Comparison of ENCODE assay signal across 9 cellular contexts in the genomic region with DNA sequence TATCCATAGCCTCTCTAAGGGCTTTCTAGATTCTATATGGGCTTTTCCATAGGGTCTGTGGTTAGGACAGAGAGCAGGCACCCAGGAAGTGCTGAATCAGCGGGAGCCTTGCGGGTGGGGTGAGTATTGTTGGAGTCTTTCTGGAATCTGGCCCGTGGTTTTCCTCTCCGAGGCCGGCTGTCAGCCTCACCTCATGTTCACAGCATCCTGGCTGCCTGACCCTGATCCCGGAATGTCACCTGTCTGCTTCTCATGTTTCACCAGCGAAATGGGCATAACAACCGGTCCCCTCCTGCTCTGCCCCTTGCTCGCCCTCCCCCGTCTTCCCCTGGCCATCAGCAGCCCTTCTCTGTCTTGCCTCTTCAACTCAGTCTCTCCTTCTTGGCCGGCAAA. TPM values are rescaled to one million over a fixed set of nuclear protein-coding genes. Genes with fewer than 3 reads are reported as not detected.
DNase-seq lines count a peak whose midpoint lies in the region; ATAC-seq and TF ChIP-seq lines count a peak whose summit lies in the region.
"Had no signal": no experiment of that assay in that cellular context is flagged by ENCODE, and none has a peak within 500 bp of the region (broad histone marks: within the 10 kb centered on the region; RNA-seq: fewer than 3 reads in every experiment).

No MANE protein-coding gene starts in this region.

- no peaks in the 10 kb centered on the region for H3K36me3 Mint-ChIP-seq in endodermal cell (ENCODE audit: low read depth)

- no peak overlapping the region for H3K27ac Mint-ChIP-seq in endodermal cell

- no peak for TF ChIP-seq CTCF in endodermal cell (conservative IDR thresholded peaks at IDR 0.05)
- no peak for TF ChIP-seq CTCF in neutrophil (IDR thresholded peaks at IDR 0.05)

- no peaks in the 10 kb centered on the region for H3K27me3 ChIP-seq in endodermal cell (ENCODE audit: control insufficient read depth, insufficient read depth, low read length, poor library complexity, severe bottlenecking)
- no peaks in the 10 kb centered on the region for H3K27me3 ChIP-seq in neutrophil

- H3K27me3 Mint-ChIP-seq in endodermal cell (ENCODE audit: insufficient read depth): no peaks in the 10 kb centered on the region

- no peaks in the 10 kb centered on the region for H3K9me3 Mint-ChIP-seq in endodermal cell

- H3K27ac ChIP-seq in endodermal cell (ENCODE audit: low read depth, low read length): no peak overlapping the region
- peak overlapping the region; percentile 20 for H3K27ac ChIP-seq in neutrophil

- no peak overlapping the region for H3K9ac ChIP-seq in endodermal cell (ENCODE audit: extremely low read depth, low read length, poor library complexity, severe bottlenecking)

- H3K4me3 ChIP-seq in endodermal cell (ENCODE audit: low read length) (no peak overlapping the region), neutrophil (ENCODE audit: low read depth in 1 of 2, low read length in 1 of 2) (no peak overlapping the region)

- H3K4me3 Mint-ChIP-seq in endodermal cell: no peak overlapping the region

- H3K4me1 Mint-ChIP-seq in endodermal cell: peaks cover 13% of the 10 kb centered on the region

- DNase-seq in ELF-1 (ENCODE audit: low read depth, low spot score): peak; percentile 57
- DNase-seq in NCI-H226: peak; percentile 71
- peak; percentile 76 for DNase-seq in endodermal cell
- DNase-seq in SW 1271 (lab: John Stamatoyannopoulos, UW): no peak
- no peak for DNase-seq in NCI-H526 (lab: John Stamatoyannopoulos, UW)
- no peak for DNase-seq in NCI-H1436 treated with DMSO at 0.1 percent for 48 hours (lab: John Stamatoyannopoulos, UW)
- DNase-seq: NCI-H524 had no signal

- H3K4me1 ChIP-seq in endodermal cell (ENCODE audit: control insufficient read depth, insufficient read depth, low read length) (peaks cover 2% of the 10 kb centered on the region), neutrophil (ENCODE audit: control insufficient read depth in 1 of 2, insufficient read depth in 1 of 2, low read depth in 1 of 2, low read length in 1 of 2) (peaks cover 33 to 41% of the 10 kb centered on the region in 2 experiments)

- H3K9me3 ChIP-seq in endodermal cell (ENCODE audit: control insufficient read depth, low read length) (no peaks in the 10 kb centered on the region), neutrophil (no peaks in the 10 kb centered on the region)

- H3K36me3 ChIP-seq in endodermal cell (ENCODE audit: control insufficient read depth, insufficient read depth, low read length): no peaks in the 10 kb centered on the region
- no peaks in the 10 kb centered on the region for H3K36me3 ChIP-seq in neutrophil

- 64 to 84% methylated on average over 5 to 11 of the region's 11 CpGs for WGBS in endodermal cell (ENCODE audit: insufficient coverage in 1 of 2, insufficient read length in 1 of 2), 2 experiments

- ATAC-seq in GM21528 (IDR thresholded peaks at IDR 0.05; ENCODE audit: low FRiP score, unreplicated experiment): no peak

RNA-seq across cellular contexts. Expression of gene DDIT4, which starts 36.5 kb away (rescaled TPM):
- 10 to 100 TPM; 20.5 to 30.2 TPM for total RNA-seq in endodermal cell
- 178 TPM for polyA plus RNA-seq in endodermal cell (2013, experiment 1 of 2)
- 119 TPM for polyA plus RNA-seq in endodermal cell (2013, experiment 2 of 2)

RNA-seq across cellular contexts. Expression of gene DNAJB12, which starts 44.5 kb away (rescaled TPM):
- 10 to 100 TPM; 22.6 to 27.5 TPM for total RNA-seq in endodermal cell
- polyA plus RNA-seq in endodermal cell (2013, experiment 1 of 2): 18.3 TPM
- polyA plus RNA-seq in endodermal cell (2013, experiment 2 of 2): 17.5 TPM

Comparison
In these comparisons a context has a peak if more than half of its experiments do, and no peak if none do; other contexts are left out.
1. DNase-seq: peak in ELF-1 (single experiment), NCI-H226 (single experiment) and endodermal cell (single experiment); none in SW 1271 (0 of 2), NCI-H526 (0 of 2) and NCI-H1436 treated with DMSO at 0.1 percent for 48 hours (single experiment).